Comparison of ENCODE assay signal across 8 cellular contexts in genomic region chr7:141158562-141158961, GRCh38.
DNase-seq lines count a peak whose midpoint lies in the region; ATAC-seq, FAIRE-seq and TF ChIP-seq lines count a peak whose summit lies in the region.

No MANE protein-coding gene starts in this region.

- no peaks in the 10 kb centered on the region for H3K79me2 ChIP-seq in astrocyte (ENCODE audit: insufficient read depth, low read length)

- no peak overlapping the region for H2AFZ ChIP-seq in astrocyte (ENCODE audit: low read depth, low read length)

- H3K9me3 Mint-ChIP-seq in astrocyte (ENCODE audit: unreplicated experiment): peaks cover 13% of the 10 kb centered on the region
- H3K9me3 Mint-ChIP-seq in T-helper 2 cell treated with Interferon-gamma antibody and Interleukin-4, amounts not matched to agents 5 μg/mL and 100 μg/mL, for 36 hours: no peaks in the 10 kb centered on the region

- H3K4me1 Mint-ChIP-seq in astrocyte (ENCODE audit: low read depth, unreplicated experiment): peaks cover 8% of the 10 kb centered on the region
- no peaks in the 10 kb centered on the region for H3K4me1 Mint-ChIP-seq in T-helper 2 cell treated with Interferon-gamma antibody and Interleukin-4, amounts not matched to agents 5 μg/mL and 100 μg/mL, for 36 hours (ENCODE audit: low read depth)

- peak overlapping the region; percentile 34 for H3K4me2 ChIP-seq in astrocyte (ENCODE audit: low read length)

- peaks cover 11% of the 10 kb centered on the region for H3K4me1 ChIP-seq in astrocyte (ENCODE audit: insufficient read depth, low read length)

- H3K4me3 ChIP-seq in GM12864 (ENCODE audit: low read depth, low read length) (no peak overlapping the region), astrocyte (ENCODE audit: insufficient read depth, low read depth, low read length) (no peak overlapping the region)

- H3K4me3 Mint-ChIP-seq in astrocyte (ENCODE audit: unreplicated experiment): no peak overlapping the region
- no peak overlapping the region for H3K4me3 Mint-ChIP-seq in T-helper 2 cell treated with Interferon-gamma antibody and Interleukin-4, amounts not matched to agents 5 μg/mL and 100 μg/mL, for 36 hours

- TF ChIP-seq CTCF in GM12864 (IDR thresholded peaks at IDR 0.05; ENCODE audit: low read depth, low read length, missing control alignments): no peak
- no peak for TF ChIP-seq CTCF in astrocyte (IDR thresholded peaks at IDR 0.05; ENCODE audit: insufficient read depth, low read depth, low read length)
- TF ChIP-seq CTCF in GM13977 (IDR thresholded peaks at IDR 0.05; ENCODE audit: extremely low read depth, insufficient read depth, missing control alignments): no peak

- peaks cover 5% of the 10 kb centered on the region for H3K27me3 Mint-ChIP-seq in astrocyte (ENCODE audit: low read depth, unreplicated experiment)
- H3K27me3 Mint-ChIP-seq in T-helper 2 cell treated with Interferon-gamma antibody and Interleukin-4, amounts not matched to agents 5 μg/mL and 100 μg/mL, for 36 hours (ENCODE audit: low read depth): no peaks in the 10 kb centered on the region

- no peaks in the 10 kb centered on the region for H4K20me1 ChIP-seq in astrocyte (ENCODE audit: insufficient read depth, low read length)

- peak overlapping the region; percentile 86 for H3K27ac ChIP-seq in astrocyte (ENCODE audit: low read depth, low read length)

- in situ Hi-C loops in G401 (cut with HindIII; ENCODE audit: low sequenced_read_pairs): no loop called here
- in situ Hi-C loops in GM13977 (cut with MboI; ENCODE audit: low pct_unique_long_range_greater_than_20kb, low sequenced_read_pairs, unreplicated experiment): no loop called here

- H3K9me3 ChIP-seq in astrocyte (ENCODE audit: insufficient read depth, low read depth, low read length): no peaks in the 10 kb centered on the region

- DNase-seq in GM12864 (ENCODE audit: low read depth): peak; percentile 12
- peak; percentile 99 for DNase-seq in astrocyte (ENCODE audit: low read depth)
- DNase-seq in myocyte (ENCODE audit: low read depth): peak; percentile 97
- no peak for DNase-seq in G401 (ENCODE audit: low spot score)
- no peak for DNase-seq in GM13977 (ENCODE audit: low spot score)
- no peak for DNase-seq in T-helper 2 cell treated with Interferon-gamma antibody and Interleukin-4, amounts not matched to agents 5 μg/mL and 100 μg/mL, for 36 hours (ENCODE audit: low spot score)
- DNase-seq in KG1 (lab: John Stamatoyannopoulos, UW): no peak

- no peaks in the 10 kb centered on the region for H3K27me3 ChIP-seq in astrocyte (ENCODE audit: insufficient read depth, low read length)

- peak overlapping the region; percentile 68 for H3K9ac ChIP-seq in astrocyte (ENCODE audit: low read length)

- FAIRE-seq in astrocyte (lab: Jason Lieb, UNC): peak; percentile 60

- H3K36me3 Mint-ChIP-seq in astrocyte (ENCODE audit: low read depth, unreplicated experiment): peaks cover 2% of the 10 kb centered on the region
- H3K36me3 Mint-ChIP-seq in T-helper 2 cell treated with Interferon-gamma antibody and Interleukin-4, amounts not matched to agents 5 μg/mL and 100 μg/mL, for 36 hours (ENCODE audit: low read depth): no peaks in the 10 kb centered on the region

- no peaks in the 10 kb centered on the region for H3K36me3 ChIP-seq in astrocyte (ENCODE audit: insufficient read depth, low read length)

- H3K27ac Mint-ChIP-seq in astrocyte (ENCODE audit: unreplicated experiment): peak overlapping the region; percentile 47
- no peak overlapping the region for H3K27ac Mint-ChIP-seq in T-helper 2 cell treated with Interferon-gamma antibody and Interleukin-4, amounts not matched to agents 5 μg/mL and 100 μg/mL, for 36 hours

- ATAC-seq in HG03175 (IDR thresholded peaks at IDR 0.05; ENCODE audit: unreplicated experiment): peak; percentile 82

Comparison
In these comparisons a context has a peak if more than half of its experiments do, and no peak if none do; other contexts are left out.
1. DNase-seq: peak in GM12864 (single experiment), astrocyte (single experiment) and myocyte (single experiment); none in G401 (single experiment), GM13977 (single experiment), T-helper 2 cell treated with Interferon-gamma antibody and Interleukin-4, amounts not matched to agents 5 μg/mL and 100 μg/mL, for 36 hours (single experiment) and KG1 (single experiment).